20 cellular contexts compared by ENCODE assay signal in the genomic region with DNA sequence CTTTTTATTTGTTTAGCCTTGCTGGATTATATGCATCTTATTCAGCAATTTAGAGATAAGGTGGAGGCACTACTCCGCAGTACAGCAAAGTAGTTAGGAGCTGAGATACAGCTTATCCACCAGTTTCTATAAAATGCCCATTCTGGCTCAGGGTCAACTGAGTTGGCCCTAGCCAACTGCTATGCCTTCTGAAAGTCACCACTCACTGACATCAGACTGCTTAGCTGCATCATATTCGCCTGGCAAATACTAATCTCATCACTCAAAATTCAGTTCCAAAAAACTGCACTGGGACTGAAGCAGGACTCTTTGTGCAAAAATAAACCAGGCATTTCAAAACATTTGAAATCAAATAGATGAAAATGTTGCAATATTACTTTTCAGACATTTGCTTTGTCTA.
DNase-seq lines count a peak whose midpoint lies in the region; ATAC-seq and TF ChIP-seq lines count a peak whose summit lies in the region.
"Had no signal": no experiment of that assay in that cellular context is flagged by ENCODE, and none has a peak within 500 bp of the region (broad histone marks: within the 10 kb centered on the region; RNA-seq: fewer than 3 reads in every experiment).

No MANE protein-coding gene starts in this region.

- H3K27me3 ChIP-seq in BE2C (no peaks in the 10 kb centered on the region), left ventricle myocardium inferior (ENCODE audit: low read depth) (no peaks in the 10 kb centered on the region), skeletal muscle tissue (ENCODE audit: control insufficient read depth in 3 of 3, insufficient read depth in 3 of 3, low read length in 3 of 3) (no peaks in the 10 kb centered on the region)
- H3K27me3 ChIP-seq: ovary had no signal

- intact Hi-C loops in left ventricle myocardium inferior (cut with micrococcal nuclease) = no loop called here

- peak overlapping the region; percentile 2; the same call in 1 of the 2 replicates for H3K4me3 ChIP-seq in BE2C (ENCODE audit: low read depth, low read length)
- no peak overlapping the region for H3K4me3 ChIP-seq in left ventricle myocardium inferior
- H3K4me3 ChIP-seq in skeletal muscle tissue (ENCODE audit: low read length in 3 of 3) = no peak overlapping the region
- H3K4me3 ChIP-seq: coronary artery, ovary, PC-9 had no signal

- ATAC-seq in GM21515 (IDR thresholded peaks at IDR 0.05; ENCODE audit: unreplicated experiment) = no peak
- ATAC-seq: activated CD8-positive, alpha-beta T cell treated with anti-CD3 and anti-CD28 coated beads, Interleukin-2, amount 10 ng/mL, durations not matched to agents 7 days and 5 days had no signal

- TF ChIP-seq CTCF in BE2C (IDR thresholded peaks at IDR 0.05; ENCODE audit: low read depth, low read length) = no peak
- no peak for TF ChIP-seq CTCF in left ventricle myocardium inferior (IDR thresholded peaks at IDR 0.05; ENCODE audit: borderline replicate concordance)
- no peak for TF ChIP-seq CTCF in GM20000 (IDR thresholded peaks at IDR 0.05; ENCODE audit: extremely low read depth, missing control alignments)

- H3K9me3 ChIP-seq in BE2C = no peaks in the 10 kb centered on the region
- no peaks in the 10 kb centered on the region for H3K9me3 ChIP-seq in left ventricle myocardium inferior (replicated peaks)
- H3K9me3 ChIP-seq in skeletal muscle tissue (ENCODE audit: control insufficient read depth in 3 of 3, low read length in 3 of 3) = no peaks in the 10 kb centered on the region
- H3K9me3 ChIP-seq: ovary had no signal

- H3K36me3 ChIP-seq in BE2C = no peaks in the 10 kb centered on the region
- H3K36me3 ChIP-seq in left ventricle myocardium inferior = no peaks in the 10 kb centered on the region
- H3K36me3 ChIP-seq in skeletal muscle tissue (ENCODE audit: control insufficient read depth in 3 of 3, insufficient read depth in 3 of 3, low read length in 3 of 3) = no peaks in the 10 kb centered on the region
- H3K36me3 ChIP-seq: ovary, WERI-Rb-1 had no signal

- H3K4me1 ChIP-seq in BE2C (peaks cover 42% of the 10 kb centered on the region), left ventricle myocardium inferior (peaks cover 57% of the 10 kb centered on the region), skeletal muscle tissue (ENCODE audit: control insufficient read depth in 3 of 3, insufficient read depth in 3 of 3, low read length in 3 of 3) (peaks cover under 1 to 20% (median 8%) of the 10 kb centered on the region in 3 donors)

- H3K9ac ChIP-seq in skeletal muscle tissue (ENCODE audit: low read depth in 1 of 3, low read length in 3 of 3) = no peak overlapping the region
- H3K9ac ChIP-seq: KMS-11 had no signal

- H3K27ac ChIP-seq in left ventricle myocardium inferior (replicated peaks) (peak overlapping the region; percentile 84), skeletal muscle tissue (ENCODE audit: low read depth, low read length) (peak overlapping the region; percentile 32)
- H3K27ac ChIP-seq: KMS-11, PC-9, WERI-Rb-1 had no signal

- DNase-seq in BE2C (peak; percentile 51), cerebellum (ENCODE audit: low spot score) (peak; percentile 10), left ventricle myocardium inferior (no peak), NCI-H1694 (lab: John Stamatoyannopoulos, UW) (no peak), GM20000 (ENCODE audit: low spot score) (no peak)
- no peak for DNase-seq in activated CD8-positive, alpha-beta memory T cell treated with anti-CD3 and anti-CD28 coated beads, Interleukin-2, amount 50 U/mL, for 48 hours
- DNase-seq: activated CD8-positive, alpha-beta T cell treated with anti-CD3 and anti-CD28 coated beads, Interleukin-2, amount 10 ng/mL, durations not matched to agents 7 days and 5 days; amniotic stem cell; NCI-H1105; NCI-H2171 treated with DMSO at 0.1 percent for 48 hours; NCI-H82; ovary; PC-9; stimulated activated naive CD4-positive, alpha-beta T cell treated with Interleukin-2 at 50 U/mL for 16 hours; SW 1271; WERI-Rb-1 had no signal

Comparison
In these comparisons a context has a peak if more than half of its experiments do, and no peak if none do; other contexts are left out.
1. DNase-seq: peak in BE2C (single experiment) and cerebellum (single experiment); none in left ventricle myocardium inferior (single experiment), NCI-H1694 (single experiment), GM20000 (single experiment) and activated CD8-positive, alpha-beta memory T cell treated with anti-CD3 and anti-CD28 coated beads, Interleukin-2, amount 50 U/mL, for 48 hours (single experiment).